Comparison of ENCODE assay signal across 10 cellular contexts in genomic region chr1:243312962-243313634, GRCh38. TPM values are rescaled to one million over a fixed set of nuclear protein-coding genes. Genes with fewer than 3 reads are reported as not detected.
A peak's percentile ranks its signal among the peaks of the same experiment; 100 is the strongest.
DNase-seq lines count a peak whose midpoint lies in the region; ATAC-seq and TF ChIP-seq lines count a peak whose summit lies in the region.
"Had no signal": no experiment of that assay in that cellular context is flagged by ENCODE, and none has a peak within 500 bp of the region (broad histone marks: within the 10 kb centered on the region; RNA-seq: fewer than 3 reads in every experiment).

No MANE protein-coding gene starts in this region.

- H3K4me1 ChIP-seq in prostate gland (replicated peaks) (peaks cover 4% of the 10 kb centered on the region), psoas muscle (no peaks in the 10 kb centered on the region)

- H3K36me3 ChIP-seq in prostate gland, result no peaks in the 10 kb centered on the region
- H3K36me3 ChIP-seq in psoas muscle (ENCODE audit: insufficient read depth in 1 of 2, low read depth in 1 of 2), result peaks cover 6 to 41% of the 10 kb centered on the region in 2 donors

- DNase-seq in NCI-H446 (lab: John Stamatoyannopoulos, UW), result peak; percentile 16 to 66
- peak; percentile 65 for DNase-seq in pons (ENCODE audit: low spot score)
- no peak for DNase-seq in prostate gland (ENCODE audit: low spot score)
- DNase-seq in NCI-H1436 treated with DMSO at 0.1 percent for 48 hours (lab: John Stamatoyannopoulos, UW), result no peak
- no peak for DNase-seq in psoas muscle
- DNase-seq: dermis blood vessel endothelial cell, NCI-H1048 had no signal

- TF ChIP-seq CTCF in prostate gland (IDR thresholded peaks at IDR 0.05) (no peak), psoas muscle (IDR thresholded peaks at IDR 0.05) (no peak)

- intact Hi-C loops in prostate gland (cut with DNase I), result no loop called here
- intact Hi-C loops in psoas muscle (cut with DNase I), result no loop called here

- H3K4me3 ChIP-seq in prostate gland, result no peak overlapping the region
- no peak overlapping the region for H3K4me3 ChIP-seq in psoas muscle

- H3K27me3 ChIP-seq in prostate gland (replicated peaks; ENCODE audit: insufficient read depth) (no peaks in the 10 kb centered on the region), psoas muscle (ENCODE audit: insufficient read depth in 3 of 3, low read length in 2 of 3) (no peaks in the 10 kb centered on the region)

- no peaks in the 10 kb centered on the region for H3K9me3 ChIP-seq in prostate gland
- H3K9me3 ChIP-seq in psoas muscle, result no peaks in the 10 kb centered on the region

- TF ChIP-seq POLR2A in prostate gland (IDR thresholded peaks at IDR 0.05), result no peak

- peak; percentile 27 for ATAC-seq in GM18867 (IDR thresholded peaks at IDR 0.05; ENCODE audit: unreplicated experiment)
- peak; percentile 37 for ATAC-seq in HG02642 (IDR thresholded peaks at IDR 0.05; ENCODE audit: poor library complexity, unreplicated experiment)
- ATAC-seq in activated CD4-positive, CD25-positive, alpha-beta regulatory T cell treated with anti-CD3 and anti-CD28 coated beads, Interleukin-2, amount 50 U/mL, for 24 hours, result no peak
- ATAC-seq in psoas muscle, result no peak

- no peak overlapping the region for H3K27ac ChIP-seq in prostate gland
- H3K27ac ChIP-seq in psoas muscle, result no peak overlapping the region

- 92% methylated on average over 5 of the region's 5 CpGs for WGBS in prostate gland
- 53 to 70% (median 59%) methylated on average over 5 of the region's 5 CpGs for WGBS in psoas muscle, 3 donors

RNA-seq across cellular contexts. Expression of gene SDCCAG8, which starts 57.3 kb away (rescaled TPM):
- 10 to 100 TPM; 41.7 to 55.6 TPM for total RNA-seq in prostate gland
- 10 to 100 TPM; 20.9 to 27.6 (median 24.4) TPM for total RNA-seq in psoas muscle
- 10 to 100 TPM in 1 of 3 donors, 1 to 10 TPM in 2; 6.4 to 17.4 (median 9.8) TPM for polyA plus RNA-seq in psoas muscle

RNA-seq across cellular contexts. Expression of gene CEP170, which starts 58.0 kb away (rescaled TPM):
- total RNA-seq in prostate gland (10 to 100 TPM in 1 of 2 donors, 1 to 10 TPM in 1; 9.7 to 31.4 TPM), psoas muscle (10 to 100 TPM; 22.8 to 35.1 (median 28.6) TPM)
- polyA plus RNA-seq in psoas muscle, result 10 to 100 TPM in 2 of 3 donors, 1 to 10 TPM in 1; 9.1 to 22.9 (median 10.7) TPM

Comparison
In these comparisons a context has a peak if more than half of its experiments do, and no peak if none do; other contexts are left out.
1. ATAC-seq: peak in GM18867 (single experiment) and HG02642 (single experiment); none in activated CD4-positive, CD25-positive, alpha-beta regulatory T cell treated with anti-CD3 and anti-CD28 coated beads, Interleukin-2, amount 50 U/mL, for 24 hours (0 of 2) and psoas muscle (0 of 4).
2. DNase-seq: peak in NCI-H446 (2 of 2) and pons (single experiment); none in prostate gland (single experiment), NCI-H1436 treated with DMSO at 0.1 percent for 48 hours (single experiment) and psoas muscle (0 of 2).